In the genomic region with DNA sequence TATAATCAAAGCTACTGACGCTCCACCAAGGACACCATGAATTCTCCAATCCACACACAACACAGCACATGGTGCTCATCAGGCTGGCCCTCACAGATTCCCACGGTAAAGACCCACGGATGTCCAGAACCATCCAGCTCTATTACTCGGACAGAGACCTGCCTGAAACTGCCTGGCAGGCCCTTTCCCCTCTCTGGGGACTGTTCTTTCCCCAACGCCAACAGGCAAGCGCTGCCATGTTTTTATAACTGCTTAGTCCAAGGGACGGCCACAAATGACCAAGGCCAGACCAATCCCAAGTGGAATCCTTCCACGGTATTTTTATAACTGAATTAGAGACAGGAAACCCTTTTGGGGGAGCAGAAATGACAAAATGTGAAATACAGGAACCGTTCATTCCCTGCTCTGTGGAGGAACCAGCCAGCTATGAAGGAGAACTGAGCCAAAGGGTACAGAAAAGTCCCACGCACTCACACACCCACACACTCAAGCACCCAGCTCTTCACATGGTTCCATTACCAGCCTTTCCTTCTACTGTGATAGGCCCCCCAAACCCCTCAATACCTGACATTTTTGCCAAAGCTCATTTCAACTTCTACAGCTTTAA, we compare ENCODE assay signal across 10 cellular contexts. TPM values are rescaled to one million over a fixed set of nuclear protein-coding genes. Genes with fewer than 3 reads are reported as not detected.
DNase-seq lines count a peak whose midpoint lies in the region; ATAC-seq and TF ChIP-seq lines count a peak whose summit lies in the region.
"Had no signal": no experiment of that assay in that cellular context is flagged by ENCODE, and none has a peak within 500 bp of the region (broad histone marks: within the 10 kb centered on the region; RNA-seq: fewer than 3 reads in every experiment).

No MANE protein-coding gene starts in this region.

- peak overlapping the region; percentile 37 for H3K27ac Mint-ChIP-seq in T-helper 17 cell
- no peak overlapping the region for H3K27ac Mint-ChIP-seq in HFFc6

- H3K4me1 ChIP-seq in DND-41 (ENCODE audit: insufficient read depth, low read length): peaks cover 36% of the 10 kb centered on the region
- H3K4me1 ChIP-seq in right lobe of liver: peaks cover 0 to 21% (median 8%) of the 10 kb centered on the region in 4 donors

- H3K36me3 Mint-ChIP-seq in T-helper 17 cell (ENCODE audit: low read depth): peaks cover 2% of the 10 kb centered on the region
- H3K36me3 Mint-ChIP-seq in HFFc6 (ENCODE audit: low read depth): no peaks in the 10 kb centered on the region; the same call in 1 of the 2 replicates

- TF ChIP-seq CTCF in DND-41 (IDR thresholded peaks at IDR 0.05; ENCODE audit: borderline replicate concordance, extremely low read depth, low read length, poor library complexity, severe bottlenecking) (no peak), HFFc6 (IDR thresholded peaks at IDR 0.05) (no peak), right lobe of liver (IDR thresholded peaks at IDR 0.05) (no peak)

- ATAC-seq in DND-41 (ENCODE audit: insufficient read depth, low read depth): no peak
- peak; percentile 40 for ATAC-seq in GM18868 (IDR thresholded peaks at IDR 0.05; ENCODE audit: unreplicated experiment)
- ATAC-seq in T-helper 17 cell: no peak
- ATAC-seq in right lobe of liver: no peak

- DNase-seq in DND-41 (no peak), T-helper 17 cell (no peak), medulla oblongata (ENCODE audit: extremely low spot score) (peak; percentile 60), HFFc6 (no peak), right lobe of liver (no peak), NCI-H146 (lab: John Stamatoyannopoulos, UW) (no peak), kidney glomerular epithelial cell (lab: John Stamatoyannopoulos, UW) (no peak)
- DNase-seq: DMS79, SHP77 had no signal

- H3K27me3 ChIP-seq in DND-41 (ENCODE audit: insufficient read depth, low read length, poor library complexity): no peaks in the 10 kb centered on the region
- H3K27me3 ChIP-seq in right lobe of liver: no peaks in the 10 kb centered on the region

- H3K27me3 Mint-ChIP-seq in T-helper 17 cell (no peaks in the 10 kb centered on the region), HFFc6 (ENCODE audit: insufficient read depth) (no peaks in the 10 kb centered on the region; the same call in 1 of the 2 replicates)

- peaks cover 63% of the 10 kb centered on the region for H4K20me1 ChIP-seq in DND-41 (ENCODE audit: insufficient read depth, low read length)

- H3K4me3 ChIP-seq in DND-41 (ENCODE audit: low read depth in 1 of 2, low read length in 2 of 2) (no peak overlapping the region), right lobe of liver (no peak overlapping the region)

- H3K36me3 ChIP-seq in DND-41 (ENCODE audit: insufficient read depth, low read length) (no peaks in the 10 kb centered on the region; the same call in 1 of the 2 replicates), right lobe of liver (no peaks in the 10 kb centered on the region)

- no peaks in the 10 kb centered on the region for H3K9me3 Mint-ChIP-seq in HFFc6

- intact Hi-C loops in right lobe of liver (cut with DNase I): no loop called here

- peaks cover 89% of the 10 kb centered on the region for H3K79me2 ChIP-seq in DND-41 (ENCODE audit: insufficient read depth, low read length)

- H3K4me3 Mint-ChIP-seq in T-helper 17 cell: peak overlapping the region; percentile 71
- no peak overlapping the region; the same call in 1 of the 2 replicates for H3K4me3 Mint-ChIP-seq in HFFc6

- no peak overlapping the region for H3K27ac ChIP-seq in DND-41 (ENCODE audit: low read length)
- H3K27ac ChIP-seq in right lobe of liver: no peak overlapping the region

- no peak for TF ChIP-seq POLR2A in right lobe of liver (IDR thresholded peaks at IDR 0.05)

- WGBS in right lobe of liver (ENCODE audit: insufficient coverage, low coverage, low lambda C conversion rate, missing lambda C conversion rate): 56% methylated on average over 10 of the region's 10 CpGs

- H3K4me1 Mint-ChIP-seq in T-helper 17 cell (peaks cover 57% of the 10 kb centered on the region), HFFc6 (ENCODE audit: low read depth) (peaks cover 31% of the 10 kb centered on the region)

- H2AFZ ChIP-seq in DND-41 (ENCODE audit: low read depth, low read length): no peak overlapping the region

- H3K9me3 ChIP-seq in DND-41 (ENCODE audit: insufficient read depth, low read length, severe bottlenecking): no peaks in the 10 kb centered on the region
- no peaks in the 10 kb centered on the region for H3K9me3 ChIP-seq in T-helper 17 cell (ENCODE audit: control insufficient read depth, low read length, poor library complexity, severe bottlenecking)
- H3K9me3 ChIP-seq in right lobe of liver: no peaks in the 10 kb centered on the region

- H3K9ac ChIP-seq in DND-41 (ENCODE audit: low read depth, low read length): no peak overlapping the region

- peak overlapping the region; percentile 9; the same call in 1 of the 2 replicates for H3K4me2 ChIP-seq in DND-41 (ENCODE audit: insufficient read depth, low read length)

RNA-seq across cellular contexts. Expression of gene PIP4K2A, which starts 4.1 kb away (rescaled TPM):
- total RNA-seq in T-helper 17 cell (100 to 1,000 TPM; 167 to 205 TPM), right lobe of liver (10 to 100 TPM in 5 of 6 experiments, 1 to 10 TPM in 1; 8.1 to 27.6 (median 12.0) TPM)
- total RNA-seq in HFFc6 (2021; fragmentation: NEBNext Ultra II Directional; extraction: Animal tissue kit (Norgen Biotek cat#: 25700)): 10 to 100 TPM; 50.1 to 67.9 (median 58.9) TPM
